In genomic region chr2:9842487-9843228, GRCh38 we compare ENCODE assay signal across 1 cellular context.
A peak's percentile ranks its signal among the peaks of the same experiment; 100 is the strongest.
TF ChIP-seq lines count a peak whose summit lies in the region.

No MANE protein-coding gene starts in this region.

TF ChIP-seq in K562, 482 proteins besides CTCF, POLR2A, EP300 and RAD21 (continued from another document and continues in another):
- TF ChIP-seq MIER1 (IDR thresholded peaks at IDR 0.05; ENCODE audit: low read depth) (peak; percentile 46; the same call in 1 of the 2 replicates), MCM2 (IDR thresholded peaks at IDR 0.05; ENCODE audit: low read depth) (no peak), TSC22D4 (tag; IDR thresholded peaks at IDR 0.05) (no peak), CHD4 (IDR thresholded peaks at IDR 0.05; ENCODE audit: insufficient read depth, insufficient replicate concordance, low read depth, low read length, poor library complexity, severe bottlenecking) (peak; percentile 21), NFRKB (IDR thresholded peaks at IDR 0.05; ENCODE audit: low read depth) (peak; percentile 44; the same call in 1 of the 2 replicates), KDM1A (IDR thresholded peaks at IDR 0.05) (peak; percentile 35 to 74; a peak in 2 of 4 replicates), GTF2B (IDR thresholded peaks at IDR 0.05; ENCODE audit: extremely low read depth, insufficient read length) (no peak), ZBTB1 (CRISPR knock-in tag; IDR thresholded peaks at IDR 0.05; ENCODE audit: borderline replicate concordance, low read depth) (no peak), HDAC6 (IDR thresholded peaks at IDR 0.05; ENCODE audit: low read depth, low read length) (no peak), RFX1 (IDR thresholded peaks at IDR 0.05) (no peak), CBX8 (IDR thresholded peaks at IDR 0.05; ENCODE audit: borderline replicate concordance, extremely low read depth, low read depth, low read length, poor library complexity, severe bottlenecking) (no peak), ZNF134 (CRISPR knock-in tag; conservative IDR thresholded peaks at IDR 0.05) (no peak), ETV6 (IDR thresholded peaks at IDR 0.05; ENCODE audit: borderline replicate concordance in 1 of 2, low read depth in 2 of 2, low read length in 1 of 2) (no peak), ETV6 (CRISPR knock-in tag; IDR thresholded peaks at IDR 0.05; ENCODE audit: borderline replicate concordance) (no peak), RCOR1 (IDR thresholded peaks at IDR 0.05; ENCODE audit: borderline replicate concordance in 1 of 2, low read depth in 2 of 2, low read length in 2 of 2) (peak in 1 of 2 experiments; percentile 22; a peak in 1 of 4 replicates), BRD4 (IDR thresholded peaks at IDR 0.05) (peak; percentile 62; the same call in 1 of the 2 replicates), CBFA2T3 (IDR thresholded peaks at IDR 0.05) (no peak), GTF2E2 (tag; IDR thresholded peaks at IDR 0.05) (peak; percentile 51; the same call in 1 of the 2 replicates), MCM5 (IDR thresholded peaks at IDR 0.05; ENCODE audit: low read depth) (no peak), FOXJ2 (tag; IDR thresholded peaks at IDR 0.05) (no peak), SMAD4 (CRISPR knock-in tag; conservative IDR thresholded peaks at IDR 0.05) (no peak), ZNF592 (IDR thresholded peaks at IDR 0.05) (0 out of 2 replicates have a peak, but pooled peaks have one; percentile 3), BRD9 (IDR thresholded peaks at IDR 0.05; ENCODE audit: low read depth, partially characterized antibody) (no peak), TCF7L2 (IDR thresholded peaks at IDR 0.05; ENCODE audit: low read depth, low read length) (no peak), BACH1 (tag; IDR thresholded peaks at IDR 0.05) (no peak), GABPB2 (CRISPR knock-in tag; conservative IDR thresholded peaks at IDR 0.05) (no peak), ZNF384 (IDR thresholded peaks at IDR 0.05; ENCODE audit: low read depth, low read length) (no peak), SMARCA4 (IDR thresholded peaks at IDR 0.05) (no peak), NEUROD1 (IDR thresholded peaks at IDR 0.05; ENCODE audit: borderline replicate concordance, low read depth, low read length, partially characterized antibody) (no peak), PHF8 (IDR thresholded peaks at IDR 0.05; ENCODE audit: borderline replicate concordance, low read length) (peak; percentile 93), POLR2H (tag; IDR thresholded peaks at IDR 0.05; ENCODE audit: low read depth) (no peak; the same call in 1 of the 2 replicates), TCF7 (IDR thresholded peaks at IDR 0.05; ENCODE audit: borderline replicate concordance) (no peak), CREB5 (CRISPR knock-in tag; IDR thresholded peaks at IDR 0.05) (no peak), JUNB (CRISPR knock-in tag; conservative IDR thresholded peaks at IDR 0.05) (no peak), SMARCA5 (IDR thresholded peaks at IDR 0.05) (no peak), CHD2 (IDR thresholded peaks at IDR 0.05; ENCODE audit: low read depth, low read length) (no peak), TAF7 (tag; IDR thresholded peaks at IDR 0.05) (no peak; the same call in 1 of the 2 replicates), ZC3H11A (IDR thresholded peaks at IDR 0.05; ENCODE audit: low read depth, low read length) (no peak), CBX5 (IDR thresholded peaks at IDR 0.05; ENCODE audit: borderline replicate concordance, low read depth) (no peak), NBN (IDR thresholded peaks at IDR 0.05; ENCODE audit: low read depth) (no peak), MITF (IDR thresholded peaks at IDR 0.05) (no peak), HBP1 (CRISPR knock-in tag; IDR thresholded peaks at IDR 0.05) (peak; percentile 12; the same call in 1 of the 2 replicates), ZNF212 (CRISPR knock-in tag; IDR thresholded peaks at IDR 0.05) (no peak), HNRNPK (IDR thresholded peaks at IDR 0.05; ENCODE audit: low read depth, low read length, poor library complexity, severe bottlenecking) (no peak), CEBPB (tag; IDR thresholded peaks at IDR 0.05) (no peak), RFX7 (CRISPR knock-in tag; IDR thresholded peaks at IDR 0.05) (no peak), ZBTB17 (CRISPR knock-in tag; IDR thresholded peaks at IDR 0.05) (no peak), DDX20 (tag; IDR thresholded peaks at IDR 0.05; ENCODE audit: low read depth) (no peak), ELF4 (CRISPR knock-in tag; IDR thresholded peaks at IDR 0.05) (no peak), NCOA1 (IDR thresholded peaks at IDR 0.05; ENCODE audit: low read depth) (no peak), PTBP1 (IDR thresholded peaks at IDR 0.05; ENCODE audit: low read depth, low read length) (no peak), ZSCAN32 (CRISPR knock-in tag; IDR thresholded peaks at IDR 0.05) (no peak), ZNF280B (CRISPR knock-in tag; IDR thresholded peaks at IDR 0.05) (no peak), FOXA3 (CRISPR knock-in tag; conservative IDR thresholded peaks at IDR 0.05 in 1 of 2, IDR thresholded peaks at IDR 0.05 in 1 of 2) (peak in 1 of 2 experiments; percentile 59; a peak in 2 of 4 replicates), TAF15 (IDR thresholded peaks at IDR 0.05; ENCODE audit: low read depth, low read length) (no peak), ILF3 (IDR thresholded peaks at IDR 0.05; ENCODE audit: borderline replicate concordance) (no peak), EP400 (IDR thresholded peaks at IDR 0.05) (no peak), YBX1 (IDR thresholded peaks at IDR 0.05) (no peak), SFPQ (IDR thresholded peaks at IDR 0.05; ENCODE audit: low read depth, low read length) (no peak)
- TF ChIP-seq, protein P1, sequence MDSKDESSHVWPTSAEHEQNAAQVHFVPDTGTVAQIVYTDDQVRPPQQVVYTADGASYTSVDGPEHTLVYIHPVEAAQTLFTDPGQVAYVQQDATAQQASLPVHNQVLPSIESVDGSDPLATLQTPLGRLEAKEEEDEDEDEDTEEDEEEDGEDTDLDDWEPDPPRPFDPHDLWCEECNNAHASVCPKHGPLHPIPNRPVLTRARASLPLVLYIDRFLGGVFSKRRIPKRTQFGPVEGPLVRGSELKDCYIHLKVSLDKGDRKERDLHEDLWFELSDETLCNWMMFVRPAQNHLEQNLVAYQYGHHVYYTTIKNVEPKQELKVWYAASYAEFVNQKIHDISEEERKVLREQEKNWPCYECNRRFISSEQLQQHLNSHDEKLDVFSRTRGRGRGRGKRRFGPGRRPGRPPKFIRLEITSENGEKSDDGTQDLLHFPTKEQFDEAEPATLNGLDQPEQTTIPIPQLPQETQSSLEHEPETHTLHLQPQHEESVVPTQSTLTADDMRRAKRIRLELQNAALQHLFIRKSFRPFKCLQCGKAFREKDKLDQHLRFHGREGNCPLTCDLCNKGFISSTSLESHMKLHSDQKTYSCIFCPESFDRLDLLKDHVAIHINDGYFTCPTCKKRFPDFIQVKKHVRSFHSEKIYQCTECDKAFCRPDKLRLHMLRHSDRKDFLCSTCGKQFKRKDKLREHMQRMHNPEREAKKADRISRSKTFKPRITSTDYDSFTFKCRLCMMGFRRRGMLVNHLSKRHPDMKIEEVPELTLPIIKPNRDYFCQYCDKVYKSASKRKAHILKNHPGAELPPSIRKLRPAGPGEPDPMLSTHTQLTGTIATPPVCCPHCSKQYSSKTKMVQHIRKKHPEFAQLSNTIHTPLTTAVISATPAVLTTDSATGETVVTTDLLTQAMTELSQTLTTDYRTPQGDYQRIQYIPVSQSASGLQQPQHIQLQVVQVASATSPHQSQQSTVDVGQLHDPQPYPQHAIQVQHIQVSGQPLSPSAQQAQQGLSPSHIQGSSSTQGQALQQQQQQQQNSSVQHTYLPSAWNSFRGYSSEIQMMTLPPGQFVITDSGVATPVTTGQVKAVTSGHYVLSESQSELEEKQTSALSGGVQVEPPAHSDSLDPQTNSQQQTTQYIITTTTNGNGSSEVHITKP (IDR thresholded peaks at IDR 0.05; ENCODE audit: partially characterized antibody), result no peak
